2 cellular contexts compared by ENCODE assay signal in genomic region chr3:151009430-151009829, GRCh38.
TF ChIP-seq lines count a peak whose summit lies in the region.

No MANE protein-coding gene starts in this region.

TF ChIP-seq in HepG2, 621 proteins besides CTCF, POLR2A, EP300 and RAD21 (continued from another document):
- TF ChIP-seq AHDC1 (CRISPR knock-in tag; IDR thresholded peaks at IDR 0.05; ENCODE audit: borderline replicate concordance) (no peak), ZNF460 (CRISPR knock-in tag; IDR thresholded peaks at IDR 0.05; ENCODE audit: borderline replicate concordance) (no peak), ZNF607 (CRISPR knock-in tag; IDR thresholded peaks at IDR 0.05; ENCODE audit: borderline replicate concordance) (no peak), SRSF4 (IDR thresholded peaks at IDR 0.05; ENCODE audit: low read depth, low read length, poor library complexity, severe bottlenecking) (no peak), MAF1 (CRISPR knock-in tag; IDR thresholded peaks at IDR 0.05; ENCODE audit: borderline replicate concordance) (no peak), ZNF333 (CRISPR knock-in tag; IDR thresholded peaks at IDR 0.05; ENCODE audit: borderline replicate concordance) (no peak), KLF9 (CRISPR knock-in tag; IDR thresholded peaks at IDR 0.05; ENCODE audit: low read depth) (no peak), E2F5 (CRISPR knock-in tag; conservative IDR thresholded peaks at IDR 0.05) (no peak), CEBPB (IDR thresholded peaks at IDR 0.05; ENCODE audit: borderline replicate concordance, low read depth, low read length) (peak; percentile 31; the same call in 1 of the 2 replicates), SAP130 (CRISPR knock-in tag; IDR thresholded peaks at IDR 0.05; ENCODE audit: low read depth) (no peak), MEF2D (CRISPR knock-in tag; IDR thresholded peaks at IDR 0.05) (no peak)
TF ChIP-seq in HepG2: peak in this region for 6.

TF ChIP-seq in K562, 482 proteins besides CTCF, POLR2A, EP300 and RAD21 (continued from another document):
- TF ChIP-seq IRF9 (tag; IDR thresholded peaks at IDR 0.05) (0 out of 2 replicates have a peak, but pooled peaks have one; percentile 7), POLR2H (tag; IDR thresholded peaks at IDR 0.05; ENCODE audit: low read depth) (no peak), FOXM1 (IDR thresholded peaks at IDR 0.05; ENCODE audit: low read depth) (no peak), FOXM1 (CRISPR knock-in tag; IDR thresholded peaks at IDR 0.05; ENCODE audit: low read depth) (no peak), SMARCE1 (IDR thresholded peaks at IDR 0.05) (no peak), E2F4 (CRISPR knock-in tag; IDR thresholded peaks at IDR 0.05; ENCODE audit: low read depth) (no peak), RBM25 (IDR thresholded peaks at IDR 0.05; ENCODE audit: low read depth, low read length, severe bottlenecking) (no peak), ZKSCAN8 (CRISPR knock-in tag; IDR thresholded peaks at IDR 0.05) (no peak), FIP1L1 (IDR thresholded peaks at IDR 0.05; ENCODE audit: low read depth, low read length, poor library complexity, severe bottlenecking) (no peak), ZNF121 (CRISPR knock-in tag; conservative IDR thresholded peaks at IDR 0.05) (no peak), ZBTB7A (IDR thresholded peaks at IDR 0.05; ENCODE audit: borderline replicate concordance, control insufficient read depth, low read depth, low read length) (no peak), NR2C1 (IDR thresholded peaks at IDR 0.05) (no peak), NR2C1 (tag; IDR thresholded peaks at IDR 0.05) (peak; percentile 51; the same call in 1 of the 2 replicates), ZNF24 (IDR thresholded peaks at IDR 0.05) (no peak), THAP12 (CRISPR knock-in tag; IDR thresholded peaks at IDR 0.05) (no peak), ELF4 (CRISPR knock-in tag; IDR thresholded peaks at IDR 0.05) (no peak), L3MBTL2 (IDR thresholded peaks at IDR 0.05) (peak; percentile 60), ZNF124 (CRISPR knock-in tag; IDR thresholded peaks at IDR 0.05) (no peak), HMG20A (CRISPR knock-in tag; conservative IDR thresholded peaks at IDR 0.05) (no peak), CBX8 (IDR thresholded peaks at IDR 0.05; ENCODE audit: borderline replicate concordance, extremely low read depth, low read depth, low read length, poor library complexity, severe bottlenecking) (no peak), CAMTA2 (CRISPR knock-in tag; conservative IDR thresholded peaks at IDR 0.05) (no peak), MCM7 (IDR thresholded peaks at IDR 0.05) (no peak), ZBTB17 (CRISPR knock-in tag; IDR thresholded peaks at IDR 0.05) (no peak), ZBED1 (IDR thresholded peaks at IDR 0.05) (no peak), HNRNPUL1 (IDR thresholded peaks at IDR 0.05; ENCODE audit: low read length) (no peak), SRSF7 (optimal IDR thresholded peaks at IDR 0.05; ENCODE audit: low read depth, low read length) (no peak), ZNF561 (CRISPR knock-in tag; conservative IDR thresholded peaks at IDR 0.05) (no peak), SNRNP70 (optimal IDR thresholded peaks at IDR 0.05; ENCODE audit: low read depth, low read length) (no peak), MXI1 (IDR thresholded peaks at IDR 0.05; ENCODE audit: low read depth, low read length) (no peak)
